Comparison of ENCODE assay signal across 34 cellular contexts in the genomic region with DNA sequence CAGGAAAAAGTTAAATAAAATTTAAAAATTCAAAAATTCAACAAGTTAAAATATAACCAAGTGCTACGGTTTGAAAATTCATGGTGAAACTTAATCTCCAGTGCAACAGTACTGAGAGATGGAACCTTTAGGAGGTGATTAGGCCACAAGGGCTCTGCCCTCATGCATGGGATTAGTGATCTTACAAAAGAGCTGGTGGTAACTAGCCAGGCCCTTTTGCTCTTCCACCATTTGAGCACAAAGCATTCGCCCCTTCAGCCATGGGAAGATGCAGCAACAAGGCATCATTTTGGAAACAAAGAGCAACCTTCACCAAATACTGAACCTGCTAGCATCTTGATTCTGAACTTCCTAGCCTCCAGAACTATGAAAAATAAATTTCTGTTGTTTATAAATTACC.
"Had no signal": no experiment of that assay in that cellular context is flagged by ENCODE, and none has a peak within 500 bp of the region (broad histone marks: within the 10 kb centered on the region; RNA-seq: fewer than 3 reads in every experiment).

No MANE protein-coding gene starts in this region.

- H3K4me1 ChIP-seq: Peyer's patch had no signal

- H3K4me3 Mint-ChIP-seq: activated CD4-positive, alpha-beta memory T cell treated with anti-CD3 and anti-CD28 coated beads, Interleukin-2, amount 10 ng/mL, durations not matched to agents 7 days and 5 days; activated CD8-positive, alpha-beta memory T cell treated with anti-CD3 and anti-CD28 coated beads, Interleukin-2, amount 10 ng/mL, durations not matched to agents 7 days and 5 days; activated naive CD4-positive, alpha-beta T cell treated with anti-CD3 and anti-CD28 coated beads, Interleukin-2, amount 10 ng/mL, durations not matched to agents 7 days and 5 days; activated naive CD8-positive, alpha-beta T cell; activated naive CD8-positive, alpha-beta T cell treated with anti-CD3 and anti-CD28 coated beads, Interleukin-2, amount 50 U/mL, for 24 hours; brain; T-cell had no signal

- H3K4me1 Mint-ChIP-seq: activated CD8-positive, alpha-beta memory T cell treated with anti-CD3 and anti-CD28 coated beads, Interleukin-2, amount 10 ng/mL, durations not matched to agents 7 days and 5 days; activated naive CD4-positive, alpha-beta T cell treated with anti-CD3 and anti-CD28 coated beads, Interleukin-2, amount 10 ng/mL, durations not matched to agents 7 days and 5 days; brain had no signal

- H3K9me3 ChIP-seq: Peyer's patch had no signal

- H3K27me3 ChIP-seq: Peyer's patch had no signal

- H3K4me3 ChIP-seq: Peyer's patch had no signal

- ATAC-seq: activated CD8-positive, alpha-beta memory T cell treated with anti-CD3 and anti-CD28 coated beads, Interleukin-2, amount 10 ng/mL, durations not matched to agents 7 days and 5 days; activated naive CD8-positive, alpha-beta T cell treated with anti-CD3 and anti-CD28 coated beads, Interleukin-2, amount 50 U/mL, for 24 hours; PC-3; Right ventricle myocardium inferior; T-cell had no signal

- H3K27me3 Mint-ChIP-seq: activated CD4-positive, alpha-beta memory T cell treated with anti-CD3 and anti-CD28 coated beads, Interleukin-2, amount 10 ng/mL, durations not matched to agents 7 days and 5 days; activated CD8-positive, alpha-beta memory T cell treated with anti-CD3 and anti-CD28 coated beads, Interleukin-2, amount 10 ng/mL, durations not matched to agents 7 days and 5 days; activated naive CD4-positive, alpha-beta T cell treated with anti-CD3 and anti-CD28 coated beads, Interleukin-2, amount 10 ng/mL, durations not matched to agents 7 days and 5 days; activated naive CD8-positive, alpha-beta T cell; activated naive CD8-positive, alpha-beta T cell treated with anti-CD3 and anti-CD28 coated beads, Interleukin-2, amount 50 U/mL, for 24 hours; brain; T-cell had no signal

- DNase-seq: activated CD4-positive, alpha-beta memory T cell treated with anti-CD3 and anti-CD28 coated beads, Interleukin-2, amount 10 ng/mL, durations not matched to agents 7 days and 5 days; activated CD4-positive, alpha-beta T cell treated with anti-CD3 and anti-CD28 coated beads for 1 hour; activated CD4-positive, alpha-beta T cell treated with anti-CD3 and anti-CD28 coated beads for 48 hours; activated CD4-positive, CD25-positive, alpha-beta regulatory T cell; activated CD8-positive, alpha-beta memory T cell treated with anti-CD3 and anti-CD28 coated beads for 24 hours; activated CD8-positive, alpha-beta memory T cell treated with anti-CD3 and anti-CD28 coated beads, Interleukin-2, amount 10 ng/mL, durations not matched to agents 7 days and 5 days; activated CD8-positive, alpha-beta memory T cell treated with anti-CD3 and anti-CD28 coated beads, Interleukin-2, amount 50 U/mL, for 48 hours; activated effector memory CD4-positive, alpha-beta T cell treated with Interleukin-2 at 50 U/mL for 16 hours; activated naive CD4-positive, alpha-beta T cell treated with anti-CD3 and anti-CD28 coated beads, Interleukin-2, amount 10 ng/mL, durations not matched to agents 7 days and 5 days; activated naive CD8-positive, alpha-beta T cell treated with anti-CD3 and anti-CD28 coated beads, Interleukin-2, amount 50 U/mL, for 24 hours; activated T-cell treated with anti-CD3 and anti-CD28 coated beads, Interleukin-2, amount 50 U/mL, for 48 hours; anterior cingulate cortex; caudate nucleus; NCI-H1092 treated with DMSO at 0.1 percent for 48 hours; NCI-H1417; NCI-H187 treated with DMSO at 0.1 percent for 48 hours; NCI-H2081; NCI-H2171 treated with DMSO at 0.1 percent for 48 hours; NCI-H2227 treated with DMSO at 0.1 percent for 48 hours; NCI-H446; NCI-H510A treated with DMSO at 0.1 percent for 48 hours; NCI-H526 treated with DMSO at 0.1 percent for 48 hours; NCI-H774; PC-3; Peyer's patch; SIG-M5; T-cell; T-helper 2 cell; T-helper 9 cell had no signal

- H3K27ac Mint-ChIP-seq: activated CD4-positive, alpha-beta memory T cell treated with anti-CD3 and anti-CD28 coated beads, Interleukin-2, amount 10 ng/mL, durations not matched to agents 7 days and 5 days; activated CD8-positive, alpha-beta memory T cell treated with anti-CD3 and anti-CD28 coated beads, Interleukin-2, amount 10 ng/mL, durations not matched to agents 7 days and 5 days; activated naive CD8-positive, alpha-beta T cell had no signal

- H3K27ac ChIP-seq: Peyer's patch, RWPE1, VCaP had no signal
